In the genomic region with DNA sequence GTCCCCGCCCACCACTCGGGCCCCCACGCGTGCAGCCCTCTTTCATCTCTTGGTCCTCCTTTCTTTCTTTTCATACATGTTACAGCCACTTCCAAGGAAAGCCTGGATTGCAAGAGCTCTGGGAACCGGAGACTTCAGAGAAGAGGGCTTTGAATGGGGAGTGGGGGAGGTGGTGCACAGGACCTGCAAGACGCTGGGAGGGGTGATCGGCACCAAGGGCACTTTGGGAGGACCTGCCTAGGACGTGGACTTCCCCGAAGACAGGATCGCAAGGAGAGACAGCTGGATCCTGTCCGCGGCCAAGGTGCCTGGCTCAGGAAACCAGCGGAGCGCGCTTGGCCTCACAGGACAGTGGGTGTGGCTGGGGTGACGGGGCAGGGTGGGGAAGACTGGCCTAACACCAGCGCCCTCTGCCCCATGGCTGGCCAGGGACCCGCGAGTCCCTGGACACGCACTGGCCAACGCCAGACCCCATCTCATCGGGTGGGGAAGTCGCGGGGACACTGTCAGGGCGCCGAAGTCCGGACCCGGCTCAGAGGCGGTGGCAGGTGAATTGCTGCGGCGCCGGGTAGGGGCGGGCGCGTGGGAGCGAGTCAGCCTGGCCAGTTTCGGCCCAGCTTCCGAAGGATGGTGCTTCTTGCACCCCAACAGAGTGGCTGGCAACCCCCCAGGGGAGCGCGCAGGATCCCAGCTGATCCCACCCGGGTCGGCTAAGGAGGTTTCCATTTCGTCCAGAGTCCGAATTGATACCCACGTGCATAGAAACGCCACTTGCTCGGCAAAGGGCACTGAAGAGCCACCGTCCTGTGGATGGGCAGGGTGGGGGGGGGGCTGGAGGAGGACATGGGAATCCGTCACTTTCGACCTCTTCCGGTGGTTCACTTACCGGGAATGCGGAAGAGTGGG, we compare ENCODE assay signal across 1 cellular context.
TF ChIP-seq lines count a peak whose summit lies in the region.

No MANE protein-coding gene starts in this region.

TF ChIP-seq in H1, 55 proteins besides CTCF, POLR2A, EP300 and RAD21:
- TF ChIP-seq EZH2 (IDR thresholded peaks at IDR 0.05; ENCODE audit: low read depth, low read length, severe bottlenecking) (peak; percentile 6), RFX5 (IDR thresholded peaks at IDR 0.05; ENCODE audit: borderline replicate concordance, low read depth, low read length) (no peak), KDM4A (IDR thresholded peaks at IDR 0.05; ENCODE audit: low read depth, low read length, severe bottlenecking) (peak; percentile 20), CREB1 (IDR thresholded peaks at IDR 0.05) (no peak), SUZ12 (IDR thresholded peaks at IDR 0.05; ENCODE audit: low read length) (peak; percentile 31)
